10 cellular contexts compared by ENCODE assay signal in the genomic region with DNA sequence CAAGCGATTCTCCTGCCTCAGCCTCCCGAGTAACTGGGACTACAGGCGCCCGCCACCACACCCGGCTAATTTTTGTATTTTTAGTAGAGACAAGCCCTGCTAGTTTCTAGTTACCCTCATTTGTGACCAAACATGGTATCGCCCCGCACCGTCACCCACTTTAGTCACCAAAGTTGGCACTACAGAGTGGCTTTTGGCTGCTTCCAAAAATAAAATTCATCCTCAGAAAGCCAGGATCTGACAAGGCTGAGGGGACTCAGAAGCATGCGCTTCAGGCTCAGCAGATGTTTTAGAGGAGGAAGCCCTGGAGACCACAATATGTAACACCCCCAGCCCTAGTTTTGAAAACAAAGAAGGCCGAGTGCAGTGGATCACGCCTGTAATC. TPM values are rescaled to one million over a fixed set of nuclear protein-coding genes. Genes with fewer than 3 reads are reported as not detected.
"Had no signal": no experiment of that assay in that cellular context is flagged by ENCODE, and none has a peak within 500 bp of the region (broad histone marks: within the 10 kb centered on the region; RNA-seq: fewer than 3 reads in every experiment).

No MANE protein-coding gene starts in this region.

- H3K4me3 ChIP-seq: right lobe of liver, stomach, transverse colon had no signal

- H3K9me3 ChIP-seq: right lobe of liver, stomach, transverse colon had no signal

- H3K27me3 Mint-ChIP-seq: activated naive CD8-positive, alpha-beta T cell treated with anti-CD3 and anti-CD28 coated beads, Interleukin-2, amount 50 U/mL, for 24 hours; stimulated activated memory B cell treated with anti-CD40 and anti-IgM and Interleukin-4, amounts not matched to agents 10 μg/mL and 1 μg/mL and 100 μg/mL, for 72 hours had no signal

- H3K36me3 ChIP-seq: right lobe of liver, transverse colon had no signal

- H3K27me3 ChIP-seq: right lobe of liver, stomach, transverse colon had no signal

- H3K4me1 ChIP-seq: right lobe of liver had no signal

- H3K9me3 Mint-ChIP-seq: activated naive CD4-positive, alpha-beta T cell treated with anti-CD3 and anti-CD28 coated beads for 36 hours; activated naive CD8-positive, alpha-beta T cell treated with anti-CD3 and anti-CD28 coated beads, Interleukin-2, amount 50 U/mL, for 24 hours; activated T-cell treated with anti-CD3 and anti-CD28 coated beads, Interleukin-2, amount 50 U/mL, for 4 hours; neural crest cell; stimulated activated memory B cell treated with anti-CD40 and anti-IgM and Interleukin-4, amounts not matched to agents 10 μg/mL and 1 μg/mL and 100 μg/mL, for 72 hours had no signal

- H3K36me3 Mint-ChIP-seq: brain had no signal

- H3K27ac ChIP-seq: right lobe of liver had no signal

RNA-seq across cellular contexts. Expression of a gene that starts 28.7 kb away (rescaled TPM):
- total RNA-seq: endothelial cell of umbilical vein, neural crest cell had no signal
